In genomic region chr13:108827637-108828036, GRCh38 we compare ENCODE assay signal across 1 cellular context.
TF ChIP-seq lines count a peak whose summit lies in the region.

No MANE protein-coding gene starts in this region.

TF ChIP-seq in SK-N-SH treated with all-trans-retinoic acid at 6 μM for 48 hours, 23 proteins besides CTCF, POLR2A, EP300 and RAD21 (continued from another document):
- no peak for TF ChIP-seq OSR1 (CRISPR knock-in tag; IDR thresholded peaks at IDR 0.05)
- TF ChIP-seq ZFP3 (CRISPR knock-in tag; IDR thresholded peaks at IDR 0.05): no peak
- TF ChIP-seq ZNF8 (CRISPR knock-in tag; IDR thresholded peaks at IDR 0.05): no peak
- TF ChIP-seq ESRRG (CRISPR knock-in tag; IDR thresholded peaks at IDR 0.05): no peak
- no peak for TF ChIP-seq ZC3H10 (CRISPR knock-in tag; IDR thresholded peaks at IDR 0.05)
- no peak for TF ChIP-seq ZNF70 (CRISPR knock-in tag; IDR thresholded peaks at IDR 0.05)
- no peak for TF ChIP-seq RARB (CRISPR knock-in tag; IDR thresholded peaks at IDR 0.05)
- TF ChIP-seq CSDC2 (CRISPR knock-in tag; IDR thresholded peaks at IDR 0.05): no peak
- no peak for TF ChIP-seq ARNTL (CRISPR knock-in tag; IDR thresholded peaks at IDR 0.05; ENCODE audit: borderline replicate concordance, low read depth)
- no peak for TF ChIP-seq BACH2 (CRISPR knock-in tag; IDR thresholded peaks at IDR 0.05; ENCODE audit: borderline replicate concordance)
- no peak for TF ChIP-seq PPARA (CRISPR knock-in tag; IDR thresholded peaks at IDR 0.05; ENCODE audit: borderline replicate concordance)
- no peak for TF ChIP-seq TOX (CRISPR knock-in tag; IDR thresholded peaks at IDR 0.05; ENCODE audit: borderline replicate concordance)
- no peak for TF ChIP-seq TCF4 (CRISPR knock-in tag; IDR thresholded peaks at IDR 0.05; ENCODE audit: borderline replicate concordance)
